ENCODE assay signal across 10 cellular contexts in the genomic region with DNA sequence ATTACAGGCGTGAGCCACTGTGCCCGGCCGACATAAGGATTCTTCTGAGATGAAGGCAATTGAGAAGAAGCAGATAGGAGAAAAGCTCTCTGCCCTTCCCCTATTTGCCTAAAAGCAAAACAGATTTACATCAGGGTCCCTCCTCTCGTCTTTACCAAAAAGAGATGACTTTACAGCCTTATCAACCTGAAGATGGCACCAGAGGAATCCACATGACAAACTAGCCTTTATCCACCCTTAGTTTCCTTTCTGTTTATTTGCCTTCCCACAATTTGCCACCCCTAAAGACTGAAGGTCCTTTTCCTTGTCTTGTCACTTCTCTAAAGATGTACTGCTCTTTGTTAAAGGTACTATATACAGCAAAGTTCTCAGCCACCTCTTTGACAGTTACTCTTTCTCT.
DNase-seq lines count a peak whose midpoint lies in the region; ATAC-seq and TF ChIP-seq lines count a peak whose summit lies in the region.
"Had no signal": no experiment of that assay in that cellular context is flagged by ENCODE, and none has a peak within 500 bp of the region (broad histone marks: within the 10 kb centered on the region; RNA-seq: fewer than 3 reads in every experiment).

No MANE protein-coding gene starts in this region.

- DNase-seq in CD1c-positive myeloid dendritic cell (ENCODE audit: extremely low spot score), result peak; percentile 13
- peak; percentile 55 for DNase-seq in SK-MEL-5 (ENCODE audit: low read depth, low spot score)
- DNase-seq in kidney epithelial cell (ENCODE audit: low read depth), result no peak
- no peak for DNase-seq in kidney tubule cell (ENCODE audit: low spot score)
- DNase-seq in LoVo (ENCODE audit: low spot score), result no peak
- DNase-seq in activated CD4-positive, alpha-beta T cell treated with anti-CD3 and anti-CD28 coated beads, Interleukin-2, amount 50 U/mL, for 48 hours, result no peak
- DNase-seq: activated naive CD8-positive, alpha-beta T cell treated with anti-CD3 and anti-CD28 coated beads, Interleukin-2, amount 10 ng/mL, durations not matched to agents 7 days and 5 days; stimulated activated CD4-positive, alpha-beta T cell treated with anti-CD3 and anti-CD28 coated beads, Interleukin-2, amount 100 ng/mL, for 48 hours had no signal

- ATAC-seq in GM21423 (IDR thresholded peaks at IDR 0.05; ENCODE audit: unreplicated experiment), result peak; percentile 51
- ATAC-seq in GM18873 (IDR thresholded peaks at IDR 0.05; ENCODE audit: low FRiP score, unreplicated experiment), result no peak

- H3K27me3 ChIP-seq in kidney epithelial cell (ENCODE audit: control insufficient read depth, insufficient read depth, low read length), result no peaks in the 10 kb centered on the region

- no peaks in the 10 kb centered on the region for H3K36me3 ChIP-seq in kidney epithelial cell (ENCODE audit: control insufficient read depth, insufficient read depth, low read length)

- in situ Hi-C loops in SK-MEL-5 (cut with HindIII; ENCODE audit: low pct_unique_long_range_greater_than_20kb, low sequenced_read_pairs), result no loop called here

- peak; percentile 4 for TF ChIP-seq CTCF in kidney epithelial cell (IDR thresholded peaks at IDR 0.05; ENCODE audit: insufficient read depth, low read length, poor library complexity, severe bottlenecking)

- H3K4me3 ChIP-seq in kidney epithelial cell (ENCODE audit: low read depth, low read length), result no peak overlapping the region

Comparison
In these comparisons a context has a peak if more than half of its experiments do, and no peak if none do; other contexts are left out.
1. DNase-seq: peak in CD1c-positive myeloid dendritic cell (single experiment) and SK-MEL-5 (single experiment); none in kidney epithelial cell (single experiment), kidney tubule cell (single experiment), LoVo (single experiment) and activated CD4-positive, alpha-beta T cell treated with anti-CD3 and anti-CD28 coated beads, Interleukin-2, amount 50 U/mL, for 48 hours (0 of 2).